8 cellular contexts compared by ENCODE assay signal in genomic region chrX:132216806-132217202, GRCh38. TPM values are rescaled to one million over a fixed set of nuclear protein-coding genes. Genes with fewer than 3 reads are reported as not detected.
DNase-seq lines count a peak whose midpoint lies in the region; ATAC-seq, FAIRE-seq and TF ChIP-seq lines count a peak whose summit lies in the region.

No MANE protein-coding gene starts in this region.

- no peaks in the 10 kb centered on the region for H3K27me3 Mint-ChIP-seq in T-helper 1 cell treated with Interleukin-12 subunit alpha and Interleukin-12 subunit beta and Interleukin-4 antibody, amounts not matched to agents 30 μg/mL and 1 μg/mL, for 36 hours (ENCODE audit: low read depth)
- H3K27me3 Mint-ChIP-seq in osteocyte (ENCODE audit: unreplicated experiment), result no peaks in the 10 kb centered on the region

- H3K36me3 Mint-ChIP-seq in T-helper 1 cell treated with Interleukin-12 subunit alpha and Interleukin-12 subunit beta and Interleukin-4 antibody, amounts not matched to agents 30 μg/mL and 1 μg/mL, for 36 hours (ENCODE audit: low read depth), result peaks cover 15% of the 10 kb centered on the region
- H3K36me3 Mint-ChIP-seq in osteocyte (ENCODE audit: unreplicated experiment), result peaks cover 19% of the 10 kb centered on the region

- H3K4me1 Mint-ChIP-seq in T-helper 1 cell treated with Interleukin-12 subunit alpha and Interleukin-12 subunit beta and Interleukin-4 antibody, amounts not matched to agents 30 μg/mL and 1 μg/mL, for 36 hours (ENCODE audit: low read depth), result peaks cover 33% of the 10 kb centered on the region
- peaks cover 47% of the 10 kb centered on the region for H3K4me1 Mint-ChIP-seq in osteocyte (ENCODE audit: unreplicated experiment)

- ATAC-seq in GM18517 (IDR thresholded peaks at IDR 0.05; ENCODE audit: unreplicated experiment), result peak; percentile 15
- peak; percentile 12 for ATAC-seq in HG02759 (IDR thresholded peaks at IDR 0.05; ENCODE audit: unreplicated experiment)
- no peak for ATAC-seq in HG03039 (IDR thresholded peaks at IDR 0.05; ENCODE audit: unreplicated experiment)
- ATAC-seq in HG02623 (IDR thresholded peaks at IDR 0.05; ENCODE audit: unreplicated experiment), result no peak

- DNase-seq in epithelial cell of prostate (ENCODE audit: low read depth, low spot score) (no peak), osteocyte (ENCODE audit: extremely low spot score, unreplicated experiment) (no peak), GM12892 (ENCODE audit: insufficient read length) (no peak)

- TF ChIP-seq POLR2A in GM12892 (IDR thresholded peaks at IDR 0.05; ENCODE audit: low read depth, low read length), result no peak

- H3K4me3 Mint-ChIP-seq in T-helper 1 cell treated with Interleukin-12 subunit alpha and Interleukin-12 subunit beta and Interleukin-4 antibody, amounts not matched to agents 30 μg/mL and 1 μg/mL, for 36 hours, result peak overlapping the region; percentile 95
- peak overlapping the region; percentile 95 for H3K4me3 Mint-ChIP-seq in osteocyte (ENCODE audit: unreplicated experiment)

- peak overlapping the region; percentile 90 for H3K27ac ChIP-seq in epithelial cell of prostate

- TF ChIP-seq CTCF in osteocyte (IDR thresholded peaks at IDR 0.05), result no peak

- FAIRE-seq in GM12892 (lab: Jason Lieb, UNC), result no peak

- no peaks in the 10 kb centered on the region for H3K9me3 Mint-ChIP-seq in T-helper 1 cell treated with Interleukin-12 subunit alpha and Interleukin-12 subunit beta and Interleukin-4 antibody, amounts not matched to agents 30 μg/mL and 1 μg/mL, for 36 hours
- no peaks in the 10 kb centered on the region for H3K9me3 Mint-ChIP-seq in osteocyte (ENCODE audit: unreplicated experiment)

- H3K27ac Mint-ChIP-seq in T-helper 1 cell treated with Interleukin-12 subunit alpha and Interleukin-12 subunit beta and Interleukin-4 antibody, amounts not matched to agents 30 μg/mL and 1 μg/mL, for 36 hours, result peak overlapping the region; percentile 98
- H3K27ac Mint-ChIP-seq in osteocyte (ENCODE audit: unreplicated experiment), result peak overlapping the region; percentile 95

RNA-seq across cellular contexts. Expression of gene RAP2C, which starts 2.4 kb away (rescaled TPM):
- 44.3 and 52.2 TPM in 2 replicates for total RNA-seq in osteocyte
- 24.1 TPM for polyA plus RNA-seq in GM12892 (2012; ENCODE audit: missing spikeins)

Comparison
In these comparisons a context has a peak if more than half of its experiments do, and no peak if none do; other contexts are left out.
1. ATAC-seq: peak in GM18517 (single experiment) and HG02759 (single experiment); none in HG03039 (single experiment) and HG02623 (single experiment).